In the genomic region with DNA sequence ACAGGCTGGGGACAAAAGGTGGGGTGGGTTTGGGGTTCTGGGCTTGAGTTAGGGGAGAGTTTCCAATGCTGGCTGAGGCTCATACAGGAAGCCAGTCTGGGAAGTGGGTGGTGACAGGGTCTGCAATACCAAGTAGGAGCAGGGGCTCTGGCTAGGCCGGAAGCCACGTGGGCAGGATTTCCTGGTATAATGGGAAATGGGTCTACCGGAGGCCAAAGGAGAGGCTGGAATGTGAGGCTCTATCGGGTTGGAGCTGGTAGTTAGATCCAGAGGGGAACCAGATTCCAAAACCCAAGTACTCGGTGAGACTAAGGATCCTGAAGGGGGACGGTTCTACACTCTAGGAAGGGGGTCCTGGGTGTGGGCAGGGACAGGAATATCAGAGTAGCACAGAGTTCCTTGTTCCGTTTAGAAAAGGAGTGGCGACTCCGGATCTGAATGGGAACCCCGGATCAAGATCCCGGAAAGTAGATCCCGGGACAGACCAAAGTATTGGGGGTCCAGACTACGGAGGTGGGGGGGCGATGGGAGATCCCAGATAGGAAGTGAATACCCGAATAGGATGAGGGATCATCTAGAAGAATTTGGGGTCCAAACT, we compare ENCODE assay signal across 8 cellular contexts. TPM values are rescaled to one million over a fixed set of nuclear protein-coding genes. Genes with fewer than 3 reads are reported as not detected.
DNase-seq lines count a peak whose midpoint lies in the region; ATAC-seq and TF ChIP-seq lines count a peak whose summit lies in the region.

No MANE protein-coding gene starts in this region.

- POLR2A ChIA-PET in activated B cell treated with CpG ODN at 0.5 μM for 24 hours (lab: Charles Lee), result interaction anchor here (0.6 to 24.9 kb wide), 6 partner anchors 12 to 151 kb away, joined by 3 to 541 read pairs (median 4); a partner anchor contains a TSS

- peaks cover 60% of the 10 kb centered on the region for H3K4me1 Mint-ChIP-seq in activated naive CD4-positive, alpha-beta T cell treated with anti-CD3 and anti-CD28 coated beads for 36 hours (ENCODE audit: low read depth)
- H3K4me1 Mint-ChIP-seq in activated B cell treated with CpG ODN at 0.5 μM for 24 hours, result peaks cover 67% of the 10 kb centered on the region

- H3K4me1 ChIP-seq in cardiac muscle cell (ENCODE audit: low read depth), result no peaks in the 10 kb centered on the region

- H3K27me3 Mint-ChIP-seq in activated naive CD4-positive, alpha-beta T cell treated with anti-CD3 and anti-CD28 coated beads for 36 hours (ENCODE audit: low read depth), result no peaks in the 10 kb centered on the region
- H3K27me3 Mint-ChIP-seq in activated B cell treated with CpG ODN at 0.5 μM for 24 hours, result no peaks in the 10 kb centered on the region

- H3K9me3 ChIP-seq in cardiac muscle cell (ENCODE audit: low read depth), result no peaks in the 10 kb centered on the region

- no peak overlapping the region for H3K27ac ChIP-seq in cardiac muscle cell

- no peaks in the 10 kb centered on the region for H3K36me3 ChIP-seq in cardiac muscle cell

- peaks cover 32% of the 10 kb centered on the region for H3K27me3 ChIP-seq in cardiac muscle cell

- TF ChIP-seq CTCF in activated B cell treated with CpG ODN at 0.5 μM for 24 hours (IDR thresholded peaks at IDR 0.05) (no peak), cardiac muscle cell (IDR thresholded peaks at IDR 0.05; ENCODE audit: low read depth, low read length) (no peak)

- no peak for DNase-seq in activated naive CD4-positive, alpha-beta T cell treated with anti-CD3 and anti-CD28 coated beads for 36 hours
- no peak for DNase-seq in activated naive CD4-positive, alpha-beta T cell treated with anti-CD3 and anti-CD28 coated beads, Interleukin-2, amount 50 U/mL, for 16 hours
- no peak for DNase-seq in activated B cell treated with CpG ODN at 0.5 μM for 24 hours
- DNase-seq in cardiac muscle cell (ENCODE audit: low read depth in 1 of 2, low spot score in 1 of 2), result peak in 1 of 2 donors; percentile 59
- DNase-seq in skeletal muscle cell (ENCODE audit: low read depth), result no peak
- no peak for DNase-seq in effector CD4-positive, alpha-beta T cell
- DNase-seq in AG20443 (ENCODE audit: low spot score), result no peak

- ATAC-seq in activated B cell treated with CpG ODN at 0.5 μM for 24 hours (ENCODE audit: low read depth) (no peak), HG02642 (IDR thresholded peaks at IDR 0.05; ENCODE audit: poor library complexity, unreplicated experiment) (no peak)

- intact Hi-C loops in activated naive CD4-positive, alpha-beta T cell treated with anti-CD3 and anti-CD28 coated beads for 36 hours (cut with micrococcal nuclease), result loop anchor here (1.0 to 5.0 kb wide), 2 partner anchors 14 to 295 kb away; no protein-coding TSS in a partner anchor
- intact Hi-C loops in activated B cell treated with CpG ODN at 0.5 μM for 24 hours (cut with micrococcal nuclease), result loop anchor here (1.0 to 5.0 kb wide), 10 partner anchors 14 to 293 kb away; a partner anchor contains a TSS

- peak overlapping the region; percentile 77 for H3K27ac Mint-ChIP-seq in activated naive CD4-positive, alpha-beta T cell treated with anti-CD3 and anti-CD28 coated beads for 36 hours
- peak overlapping the region; percentile 85 for H3K27ac Mint-ChIP-seq in activated B cell treated with CpG ODN at 0.5 μM for 24 hours

- CTCF ChIA-PET in activated naive CD4-positive, alpha-beta T cell treated with anti-CD3 and anti-CD28 coated beads for 36 hours (lab: Charles Lee), result interaction anchor here (2.1 to 11.4 kb wide), 7 partner anchors 11 to 81 kb away, joined by 7 to 142 read pairs (median 30); no protein-coding TSS in a partner anchor
- CTCF ChIA-PET in activated B cell treated with CpG ODN at 0.5 μM for 24 hours (lab: Charles Lee), result interaction anchor here (0.9 to 6.4 kb wide), 2 partner anchors 11 to 13 kb away, joined by 3 to 84 read pairs; no protein-coding TSS in a partner anchor

- H3K4me3 Mint-ChIP-seq in activated naive CD4-positive, alpha-beta T cell treated with anti-CD3 and anti-CD28 coated beads for 36 hours, result peak overlapping the region; percentile 91
- peak overlapping the region; percentile 95 for H3K4me3 Mint-ChIP-seq in activated B cell treated with CpG ODN at 0.5 μM for 24 hours

- H3K9me3 Mint-ChIP-seq in activated naive CD4-positive, alpha-beta T cell treated with anti-CD3 and anti-CD28 coated beads for 36 hours, result no peaks in the 10 kb centered on the region
- no peaks in the 10 kb centered on the region for H3K9me3 Mint-ChIP-seq in activated B cell treated with CpG ODN at 0.5 μM for 24 hours

- H3K4me3 ChIP-seq in cardiac muscle cell (peak overlapping the region; percentile 84), skeletal muscle cell (ENCODE audit: low read depth, low read length) (peak overlapping the region; percentile 100)

- peaks cover 11% of the 10 kb centered on the region for H3K36me3 Mint-ChIP-seq in activated naive CD4-positive, alpha-beta T cell treated with anti-CD3 and anti-CD28 coated beads for 36 hours (ENCODE audit: low read depth)
- peaks cover 22% of the 10 kb centered on the region for H3K36me3 Mint-ChIP-seq in activated B cell treated with CpG ODN at 0.5 μM for 24 hours (ENCODE audit: low read depth)

RNA-seq across cellular contexts. Expression of a gene that starts 0.8 kb away (rescaled TPM):
- total RNA-seq in activated naive CD4-positive, alpha-beta T cell treated with anti-CD3 and anti-CD28 coated beads for 36 hours, result 100 to 1,000 TPM; 158 to 164 TPM
- total RNA-seq in activated B cell treated with CpG ODN at 0.5 μM for 24 hours, result 172 and 173 TPM in 2 replicates
- total RNA-seq in cardiac muscle cell, result 240 and 298 TPM in 2 replicates
- polyA plus RNA-seq in cardiac muscle cell, result 229 and 233 TPM in 2 replicates

RNA-seq across cellular contexts. Expression of a gene that starts 17.8 kb away (rescaled TPM):
- total RNA-seq in activated naive CD4-positive, alpha-beta T cell treated with anti-CD3 and anti-CD28 coated beads for 36 hours, result 1 to 10 TPM; 5.5 TPM
- total RNA-seq in activated B cell treated with CpG ODN at 0.5 μM for 24 hours (6.6 and 8.6 TPM in 2 replicates), cardiac muscle cell (1.0 and 2.5 TPM in 2 replicates)
- polyA plus RNA-seq in cardiac muscle cell, result 2.4 and 3.4 TPM in 2 replicates

RNA-seq across cellular contexts. Expression of a gene that starts 22.2 kb away (rescaled TPM):
- total RNA-seq in activated naive CD4-positive, alpha-beta T cell treated with anti-CD3 and anti-CD28 coated beads for 36 hours, result 100 to 1,000 TPM; 175 to 190 TPM
- total RNA-seq in activated B cell treated with CpG ODN at 0.5 μM for 24 hours (302 and 356 TPM in 2 replicates), cardiac muscle cell (126 and 135 TPM in 2 replicates)
- polyA plus RNA-seq in cardiac muscle cell, result 142 and 148 TPM in 2 replicates
